Comparison of ENCODE assay signal across 1 cellular context in genomic region chr12:112133418-112133817, GRCh38.
TF ChIP-seq lines count a peak whose summit lies in the region.

No MANE protein-coding gene starts in this region.

TF ChIP-seq in GM12878, 131 proteins besides CTCF, POLR2A, EP300 and RAD21 (continued from another document):
- no peak for TF ChIP-seq WRNIP1 (IDR thresholded peaks at IDR 0.05; ENCODE audit: borderline replicate concordance, low read depth, low read length)
- TF ChIP-seq IRF4 (IDR thresholded peaks at IDR 0.05; ENCODE audit: low read depth, low read length) = no peak
- TF ChIP-seq, protein P1, sequence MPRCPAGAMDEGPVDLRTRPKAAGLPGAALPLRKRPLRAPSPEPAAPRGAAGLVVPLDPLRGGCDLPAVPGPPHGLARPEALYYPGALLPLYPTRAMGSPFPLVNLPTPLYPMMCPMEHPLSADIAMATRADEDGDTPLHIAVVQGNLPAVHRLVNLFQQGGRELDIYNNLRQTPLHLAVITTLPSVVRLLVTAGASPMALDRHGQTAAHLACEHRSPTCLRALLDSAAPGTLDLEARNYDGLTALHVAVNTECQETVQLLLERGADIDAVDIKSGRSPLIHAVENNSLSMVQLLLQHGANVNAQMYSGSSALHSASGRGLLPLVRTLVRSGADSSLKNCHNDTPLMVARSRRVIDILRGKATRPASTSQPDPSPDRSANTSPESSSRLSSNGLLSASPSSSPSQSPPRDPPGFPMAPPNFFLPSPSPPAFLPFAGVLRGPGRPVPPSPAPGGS (IDR thresholded peaks at IDR 0.05; ENCODE audit: borderline replicate concordance, insufficient read depth, low read depth, low read length, poor library complexity, severe bottlenecking) = no peak
- no peak for TF ChIP-seq ZNF217 (IDR thresholded peaks at IDR 0.05)
- TF ChIP-seq KDM1A (IDR thresholded peaks at IDR 0.05; ENCODE audit: borderline replicate concordance) = no peak
- TF ChIP-seq HDAC6 (IDR thresholded peaks at IDR 0.05; ENCODE audit: unreplicated experiment) = no peak
- TF ChIP-seq MTA2 (IDR thresholded peaks at IDR 0.05; ENCODE audit: low read depth) = no peak
- TF ChIP-seq MEF2B (IDR thresholded peaks at IDR 0.05; ENCODE audit: partially characterized antibody, poor library complexity, severe bottlenecking) = no peak
- TF ChIP-seq, protein P2, sequence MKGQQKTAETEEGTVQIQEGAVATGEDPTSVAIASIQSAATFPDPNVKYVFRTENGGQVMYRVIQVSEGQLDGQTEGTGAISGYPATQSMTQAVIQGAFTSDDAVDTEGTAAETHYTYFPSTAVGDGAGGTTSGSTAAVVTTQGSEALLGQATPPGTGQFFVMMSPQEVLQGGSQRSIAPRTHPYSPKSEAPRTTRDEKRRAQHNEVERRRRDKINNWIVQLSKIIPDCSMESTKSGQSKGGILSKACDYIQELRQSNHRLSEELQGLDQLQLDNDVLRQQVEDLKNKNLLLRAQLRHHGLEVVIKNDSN (IDR thresholded peaks at IDR 0.05; ENCODE audit: borderline replicate concordance, extremely low read length, insufficient read depth, low read depth, low read length) = no peak
- no peak for TF ChIP-seq ATF2 (IDR thresholded peaks at IDR 0.05; ENCODE audit: low read length)
- no peak for TF ChIP-seq IKZF2 (IDR thresholded peaks at IDR 0.05)
- TF ChIP-seq GABPA (IDR thresholded peaks at IDR 0.05; ENCODE audit: low read depth) = no peak
- no peak for TF ChIP-seq STAT3 (IDR thresholded peaks at IDR 0.05; ENCODE audit: low read depth, low read length)
- TF ChIP-seq, protein P3, sequence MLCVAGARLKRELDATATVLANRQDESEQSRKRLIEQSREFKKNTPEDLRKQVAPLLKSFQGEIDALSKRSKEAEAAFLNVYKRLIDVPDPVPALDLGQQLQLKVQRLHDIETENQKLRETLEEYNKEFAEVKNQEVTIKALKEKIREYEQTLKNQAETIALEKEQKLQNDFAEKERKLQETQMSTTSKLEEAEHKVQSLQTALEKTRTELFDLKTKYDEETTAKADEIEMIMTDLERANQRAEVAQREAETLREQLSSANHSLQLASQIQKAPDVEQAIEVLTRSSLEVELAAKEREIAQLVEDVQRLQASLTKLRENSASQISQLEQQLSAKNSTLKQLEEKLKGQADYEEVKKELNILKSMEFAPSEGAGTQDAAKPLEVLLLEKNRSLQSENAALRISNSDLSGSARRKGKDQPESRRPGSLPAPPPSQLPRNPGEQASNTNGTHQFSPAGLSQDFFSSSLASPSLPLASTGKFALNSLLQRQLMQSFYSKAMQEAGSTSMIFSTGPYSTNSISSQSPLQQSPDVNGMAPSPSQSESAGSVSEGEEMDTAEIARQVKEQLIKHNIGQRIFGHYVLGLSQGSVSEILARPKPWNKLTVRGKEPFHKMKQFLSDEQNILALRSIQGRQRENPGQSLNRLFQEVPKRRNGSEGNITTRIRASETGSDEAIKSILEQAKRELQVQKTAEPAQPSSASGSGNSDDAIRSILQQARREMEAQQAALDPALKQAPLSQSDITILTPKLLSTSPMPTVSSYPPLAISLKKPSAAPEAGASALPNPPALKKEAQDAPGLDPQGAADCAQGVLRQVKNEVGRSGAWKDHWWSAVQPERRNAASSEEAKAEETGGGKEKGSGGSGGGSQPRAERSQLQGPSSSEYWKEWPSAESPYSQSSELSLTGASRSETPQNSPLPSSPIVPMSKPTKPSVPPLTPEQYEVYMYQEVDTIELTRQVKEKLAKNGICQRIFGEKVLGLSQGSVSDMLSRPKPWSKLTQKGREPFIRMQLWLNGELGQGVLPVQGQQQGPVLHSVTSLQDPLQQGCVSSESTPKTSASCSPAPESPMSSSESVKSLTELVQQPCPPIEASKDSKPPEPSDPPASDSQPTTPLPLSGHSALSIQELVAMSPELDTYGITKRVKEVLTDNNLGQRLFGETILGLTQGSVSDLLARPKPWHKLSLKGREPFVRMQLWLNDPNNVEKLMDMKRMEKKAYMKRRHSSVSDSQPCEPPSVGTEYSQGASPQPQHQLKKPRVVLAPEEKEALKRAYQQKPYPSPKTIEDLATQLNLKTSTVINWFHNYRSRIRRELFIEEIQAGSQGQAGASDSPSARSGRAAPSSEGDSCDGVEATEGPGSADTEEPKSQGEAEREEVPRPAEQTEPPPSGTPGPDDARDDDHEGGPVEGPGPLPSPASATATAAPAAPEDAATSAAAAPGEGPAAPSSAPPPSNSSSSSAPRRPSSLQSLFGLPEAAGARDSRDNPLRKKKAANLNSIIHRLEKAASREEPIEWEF (IDR thresholded peaks at IDR 0.05; ENCODE audit: insufficient replicate concordance, low read depth, low read length) = no peak
- no peak for TF ChIP-seq SREBF2 (IDR thresholded peaks at IDR 0.05; ENCODE audit: low read length)
- TF ChIP-seq CREB1 (IDR thresholded peaks at IDR 0.05; ENCODE audit: low read depth) = no peak
- TF ChIP-seq, protein P4, sequence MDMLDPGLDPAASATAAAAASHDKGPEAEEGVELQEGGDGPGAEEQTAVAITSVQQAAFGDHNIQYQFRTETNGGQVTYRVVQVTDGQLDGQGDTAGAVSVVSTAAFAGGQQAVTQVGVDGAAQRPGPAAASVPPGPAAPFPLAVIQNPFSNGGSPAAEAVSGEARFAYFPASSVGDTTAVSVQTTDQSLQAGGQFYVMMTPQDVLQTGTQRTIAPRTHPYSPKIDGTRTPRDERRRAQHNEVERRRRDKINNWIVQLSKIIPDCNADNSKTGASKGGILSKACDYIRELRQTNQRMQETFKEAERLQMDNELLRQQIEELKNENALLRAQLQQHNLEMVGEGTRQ (IDR thresholded peaks at IDR 0.05; ENCODE audit: borderline replicate concordance, low read depth, low read length) = no peak
